Comparison of ENCODE assay signal across 9 cellular contexts in genomic region chr14:104393898-104394605, GRCh38.
DNase-seq lines count a peak whose midpoint lies in the region; ATAC-seq and TF ChIP-seq lines count a peak whose summit lies in the region.
"Had no signal": no experiment of that assay in that cellular context is flagged by ENCODE, and none has a peak within 500 bp of the region (broad histone marks: within the 10 kb centered on the region; RNA-seq: fewer than 3 reads in every experiment).

No MANE protein-coding gene starts in this region.

- no peaks in the 10 kb centered on the region for H3K36me3 ChIP-seq in MM.1S (replicated peaks; ENCODE audit: insufficient read depth, low read length)

- H3K27ac ChIP-seq in MM.1S (ENCODE audit: low read length) = no peak overlapping the region
- H3K27ac ChIP-seq: HL-60 had no signal

- H3K4me3 Mint-ChIP-seq in immature natural killer cell = peak overlapping the region; percentile 75 to 93 (median 86)
- H3K4me3 Mint-ChIP-seq in stimulated activated naive B cell treated with anti-CD40 and anti-IgM and Interleukin-4, amounts not matched to agents 10 μg/mL and 1 μg/mL and 100 μg/mL, for 72 hours = peak overlapping the region; percentile 43 to 67

- peaks cover 2 to 11% (median 6%) of the 10 kb centered on the region in 6 donors for H3K9me3 Mint-ChIP-seq in immature natural killer cell
- peaks cover 10 to 17% of the 10 kb centered on the region in 2 donors for H3K9me3 Mint-ChIP-seq in stimulated activated naive B cell treated with anti-CD40 and anti-IgM and Interleukin-4, amounts not matched to agents 10 μg/mL and 1 μg/mL and 100 μg/mL, for 72 hours

- H3K4me1 Mint-ChIP-seq in immature natural killer cell = peaks cover 79 to 82% of the 10 kb centered on the region in 2 donors
- H3K4me1 Mint-ChIP-seq in stimulated activated naive B cell treated with anti-CD40 and anti-IgM and Interleukin-4, amounts not matched to agents 10 μg/mL and 1 μg/mL and 100 μg/mL, for 72 hours = peaks cover 36 to 73% of the 10 kb centered on the region in 2 donors

- peaks cover 64% of the 10 kb centered on the region for H3K27me3 ChIP-seq in MM.1S (replicated peaks; ENCODE audit: insufficient read depth, low read length)

- no peaks in the 10 kb centered on the region for H4K20me1 ChIP-seq in MM.1S (ENCODE audit: insufficient read depth, low read length)

- no peak overlapping the region for H3K4me2 ChIP-seq in MM.1S (ENCODE audit: low read depth, low read length)

- no peaks in the 10 kb centered on the region for H3K79me2 ChIP-seq in MM.1S (ENCODE audit: low read length)

- H3K9me3 ChIP-seq in MM.1S (replicated peaks; ENCODE audit: insufficient read depth, low read length) = no peaks in the 10 kb centered on the region

- no peak overlapping the region for H2AFZ ChIP-seq in MM.1S (ENCODE audit: low read length)

- H3K27ac Mint-ChIP-seq in immature natural killer cell = peak overlapping the region; percentile 84 to 96 (median 94)
- H3K27ac Mint-ChIP-seq in stimulated activated naive B cell treated with anti-CD40 and anti-IgM and Interleukin-4, amounts not matched to agents 10 μg/mL and 1 μg/mL and 100 μg/mL, for 72 hours = no peak overlapping the region

- H3K36me3 Mint-ChIP-seq in immature natural killer cell = peaks cover 3 to 12% (median 7%) of the 10 kb centered on the region in 3 donors
- H3K36me3 Mint-ChIP-seq in stimulated activated naive B cell treated with anti-CD40 and anti-IgM and Interleukin-4, amounts not matched to agents 10 μg/mL and 1 μg/mL and 100 μg/mL, for 72 hours = peaks cover 9 to 10% of the 10 kb centered on the region in 2 donors

- no peak for TF ChIP-seq CTCF in MM.1S (IDR thresholded peaks at IDR 0.05; ENCODE audit: low read length)

- no peak overlapping the region for H3K9ac ChIP-seq in MM.1S (ENCODE audit: low read length)

- H3K9me2 ChIP-seq in MM.1S (replicated peaks; ENCODE audit: insufficient read depth, low read length) = no peaks in the 10 kb centered on the region

- H3F3A ChIP-seq in MM.1S (ENCODE audit: insufficient read depth, low read length) = no peaks in the 10 kb centered on the region

- DNase-seq in MM.1S (peak; percentile 31), activated T-cell treated with anti-CD3 and anti-CD28 coated beads for 1 hour (ENCODE audit: low read depth) (peak; percentile 66), immature natural killer cell (peak; percentile 71 to 74 (median 73)), OCI-M1 (lab: John Stamatoyannopoulos, UW) (no peak), glomerular visceral epithelial cell (ENCODE audit: extremely low spot score) (no peak)
- DNase-seq in stimulated activated naive B cell treated with anti-CD40 and anti-IgM and Interleukin-4, amounts not matched to agents 10 μg/mL and 1 μg/mL and 100 μg/mL, for 72 hours = no peak

- peak; percentile 64 to 76 for ATAC-seq in stimulated activated naive B cell treated with anti-CD40 and anti-IgM and Interleukin-4, amounts not matched to agents 10 μg/mL and 1 μg/mL and 100 μg/mL, for 72 hours (replicated peaks)
- ATAC-seq in HG02610 (IDR thresholded peaks at IDR 0.05; ENCODE audit: unreplicated experiment) = no peak
- no peak for ATAC-seq in HG03442 (IDR thresholded peaks at IDR 0.05; ENCODE audit: unreplicated experiment)

- H3K27me3 Mint-ChIP-seq in immature natural killer cell (ENCODE audit: low read depth in 3 of 3) = peaks cover under 1 to 8% (median 2%) of the 10 kb centered on the region in 3 donors
- H3K27me3 Mint-ChIP-seq in stimulated activated naive B cell treated with anti-CD40 and anti-IgM and Interleukin-4, amounts not matched to agents 10 μg/mL and 1 μg/mL and 100 μg/mL, for 72 hours = peaks cover 9 to 12% of the 10 kb centered on the region in 2 donors

- no peaks in the 10 kb centered on the region for H3K4me1 ChIP-seq in MM.1S (ENCODE audit: low read length)

- H3K4me3 ChIP-seq in MM.1S (ENCODE audit: low read length) = no peak overlapping the region

Comparison
In these comparisons a context has a peak if more than half of its experiments do, and no peak if none do; other contexts are left out.
1. DNase-seq: peak in MM.1S (single experiment), activated T-cell treated with anti-CD3 and anti-CD28 coated beads for 1 hour (single experiment) and immature natural killer cell (3 of 3); none in stimulated activated naive B cell treated with anti-CD40 and anti-IgM and Interleukin-4, amounts not matched to agents 10 μg/mL and 1 μg/mL and 100 μg/mL, for 72 hours (single experiment), OCI-M1 (single experiment) and glomerular visceral epithelial cell (single experiment).
2. ATAC-seq: peak in stimulated activated naive B cell treated with anti-CD40 and anti-IgM and Interleukin-4, amounts not matched to agents 10 μg/mL and 1 μg/mL and 100 μg/mL, for 72 hours (2 of 2); none in HG02610 (single experiment) and HG03442 (single experiment).